Comparison of ENCODE assay signal across 1 cellular context in the genomic region with DNA sequence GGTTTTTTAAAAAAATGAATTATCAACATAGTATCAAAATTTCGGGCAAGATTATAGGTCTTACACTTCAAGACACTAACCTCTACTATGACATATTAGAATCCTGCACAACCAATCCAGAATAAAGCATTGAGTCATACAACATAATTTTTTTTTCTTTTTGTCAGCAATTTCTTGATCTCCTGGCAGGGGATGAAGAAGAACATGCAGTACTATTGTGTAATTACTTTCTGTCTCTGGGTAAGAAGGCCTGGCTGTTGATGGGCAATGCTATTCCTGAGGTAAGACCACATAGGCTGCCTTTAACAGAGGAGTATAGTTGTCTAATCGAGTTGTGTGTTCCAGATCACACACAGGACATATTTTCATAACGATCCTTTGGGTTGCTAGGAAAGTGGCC.
TF ChIP-seq lines count a peak whose summit lies in the region.

No MANE protein-coding gene starts in this region.

TF ChIP-seq in HepG2, 621 proteins besides CTCF, POLR2A, EP300 and RAD21 (continued from another document):
- TF ChIP-seq SYNCRIP (IDR thresholded peaks at IDR 0.05; ENCODE audit: insufficient read depth, low read depth, low read length) = no peak
